In genomic region chr10:132659206-132660091, GRCh38 we compare ENCODE assay signal across 19 cellular contexts.
"Had no signal": no experiment of that assay in that cellular context is flagged by ENCODE, and none has a peak within 500 bp of the region (broad histone marks: within the 10 kb centered on the region; RNA-seq: fewer than 3 reads in every experiment).

No MANE protein-coding gene starts in this region.

- H3K9me3 ChIP-seq: ascending aorta, breast epithelium, uterus had no signal

- H3K9me3 Mint-ChIP-seq: activated naive CD8-positive, alpha-beta T cell treated with anti-CD3 and anti-CD28 coated beads, Interleukin-2, amount 50 U/mL, for 24 hours; activated T-helper 1 cell treated with anti-CD3 and anti-CD28 coated beads, Interleukin-12 subunit alpha, Interleukin-12 subunit beta, Interleukin-2, Interleukin-4 antibody, amounts not matched to agents 30 ng/mL and 10 ng/mL and 1 ng/mL, durations not matched to agents 14 hours and 24 hours and 36 hours; endodermal cell; stimulated activated memory B cell treated with anti-CD40 and anti-IgM and Interleukin-4, amounts not matched to agents 10 μg/mL and 1 μg/mL and 100 μg/mL, for 72 hours had no signal

- H3K27ac ChIP-seq: ascending aorta, breast epithelium, hepatocyte, tibial nerve, uterus had no signal

- DNase-seq: activated CD4-positive, alpha-beta T cell treated with anti-CD3 and anti-CD28 coated beads, Interleukin-2, amount 50 U/mL, for 1 hour; activated CD8-positive, alpha-beta memory T cell treated with anti-CD3 and anti-CD28 coated beads for 24 hours; activated naive CD4-positive, alpha-beta T cell; activated naive CD8-positive, alpha-beta T cell treated with anti-CD3 and anti-CD28 coated beads, Interleukin-2, amount 50 U/mL, for 24 hours; dermis blood vessel endothelial cell; endodermal cell; islet precursor cell; mesendoderm; stimulated activated CD4-positive, alpha-beta T cell treated with anti-CD3 and anti-CD28 coated beads, Interleukin-2, amount 100 ng/mL, for 48 hours; SW 1271; T-helper 9 cell; uterus had no signal

- H3K4me3 ChIP-seq: ascending aorta, breast epithelium, hepatocyte, tibial nerve, uterus had no signal

- H3K36me3 ChIP-seq: breast epithelium, uterus had no signal

- H3K4me1 ChIP-seq: ascending aorta, breast epithelium, uterus had no signal

- ATAC-seq: activated naive CD8-positive, alpha-beta T cell treated with anti-CD3 and anti-CD28 coated beads, Interleukin-2, amount 50 U/mL, for 24 hours; stimulated activated memory B cell treated with anti-CD40 and anti-IgM and Interleukin-4, amounts not matched to agents 10 μg/mL and 1 μg/mL and 100 μg/mL, for 72 hours had no signal

- H3K27me3 ChIP-seq: ascending aorta, breast epithelium, hepatocyte, tibial nerve, uterus had no signal

- H3K4me3 Mint-ChIP-seq: activated naive CD8-positive, alpha-beta T cell treated with anti-CD3 and anti-CD28 coated beads, Interleukin-2, amount 50 U/mL, for 24 hours; activated T-helper 1 cell treated with anti-CD3 and anti-CD28 coated beads, Interleukin-12 subunit alpha, Interleukin-12 subunit beta, Interleukin-2, Interleukin-4 antibody, amounts not matched to agents 30 ng/mL and 10 ng/mL and 1 ng/mL, durations not matched to agents 14 hours and 24 hours and 36 hours; endodermal cell; nephron; stimulated activated memory B cell treated with anti-CD40 and anti-IgM and Interleukin-4, amounts not matched to agents 10 μg/mL and 1 μg/mL and 100 μg/mL, for 72 hours had no signal

- H3K27me3 Mint-ChIP-seq: activated naive CD8-positive, alpha-beta T cell treated with anti-CD3 and anti-CD28 coated beads, Interleukin-2, amount 50 U/mL, for 24 hours; stimulated activated memory B cell treated with anti-CD40 and anti-IgM and Interleukin-4, amounts not matched to agents 10 μg/mL and 1 μg/mL and 100 μg/mL, for 72 hours had no signal

- H3K27ac Mint-ChIP-seq: activated naive CD8-positive, alpha-beta T cell treated with anti-CD3 and anti-CD28 coated beads, Interleukin-2, amount 50 U/mL, for 24 hours; activated T-helper 1 cell treated with anti-CD3 and anti-CD28 coated beads, Interleukin-12 subunit alpha, Interleukin-12 subunit beta, Interleukin-2, Interleukin-4 antibody, amounts not matched to agents 30 ng/mL and 10 ng/mL and 1 ng/mL, durations not matched to agents 14 hours and 24 hours and 36 hours; endodermal cell; nephron; stimulated activated memory B cell treated with anti-CD40 and anti-IgM and Interleukin-4, amounts not matched to agents 10 μg/mL and 1 μg/mL and 100 μg/mL, for 72 hours had no signal
